Comparison of ENCODE assay signal across 9 cellular contexts in the genomic region with DNA sequence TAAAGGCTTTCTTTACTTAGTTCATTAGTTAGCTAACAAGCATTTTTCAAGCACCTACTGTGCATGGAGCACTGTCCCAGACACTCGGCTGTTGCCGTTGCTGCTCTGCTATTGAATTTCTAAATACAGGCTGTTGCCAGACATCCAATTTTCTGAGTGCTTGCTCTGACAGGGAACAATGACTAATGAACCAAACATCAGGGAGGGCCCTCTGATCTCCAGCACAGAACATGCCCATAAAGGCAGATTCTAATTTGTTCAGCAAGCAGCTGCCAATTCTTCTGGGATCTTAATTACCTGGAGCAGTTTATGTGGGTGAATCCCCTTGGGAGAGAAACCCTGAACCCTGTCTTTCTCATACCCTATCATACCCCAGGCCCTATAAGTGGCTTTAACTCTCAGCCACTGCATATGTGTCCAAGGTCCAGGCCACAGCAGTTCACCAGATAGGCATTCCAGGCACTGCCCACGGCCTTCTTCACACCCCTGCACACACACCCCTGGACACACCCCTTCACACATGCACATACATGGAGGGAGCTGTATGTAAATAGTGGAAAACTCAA. TPM values are rescaled to one million over a fixed set of nuclear protein-coding genes. Genes with fewer than 3 reads are reported as not detected.
A peak's percentile ranks its signal among the peaks of the same experiment; 100 is the strongest.
DNase-seq lines count a peak whose midpoint lies in the region; ATAC-seq and FAIRE-seq lines count a peak whose summit lies in the region.
"Had no signal": no experiment of that assay in that cellular context is flagged by ENCODE, and none has a peak within 500 bp of the region (broad histone marks: within the 10 kb centered on the region; RNA-seq: fewer than 3 reads in every experiment).

No MANE protein-coding gene starts in this region.

- peaks cover 42% of the 10 kb centered on the region for H3K4me1 ChIP-seq in stomach smooth muscle (ENCODE audit: control insufficient read depth, insufficient read depth, low read length)
- peaks cover 13% of the 10 kb centered on the region for H3K4me1 ChIP-seq in CD4-positive, alpha-beta memory T cell (ENCODE audit: insufficient read depth, low read length)

- no peaks in the 10 kb centered on the region for H3K36me3 Mint-ChIP-seq in CD4-positive, alpha-beta memory T cell

- H3K9me3 ChIP-seq in stomach smooth muscle (ENCODE audit: control insufficient read depth in 2 of 2, low read length in 2 of 2), result no peaks in the 10 kb centered on the region
- no peaks in the 10 kb centered on the region for H3K9me3 ChIP-seq in CD4-positive, alpha-beta memory T cell (ENCODE audit: control insufficient read depth in 1 of 2, low read length in 2 of 2)

- intact Hi-C loops in left cardiac atrium (cut with DNase I), result no loop called here
- intact Hi-C loops in CD4-positive, alpha-beta memory T cell (cut with micrococcal nuclease), result no loop called here

- no peak overlapping the region for H3K4me3 Mint-ChIP-seq in CD4-positive, alpha-beta memory T cell
- H3K4me3 Mint-ChIP-seq: activated CD4-positive, alpha-beta T cell treated with anti-CD3 and anti-CD28 coated beads for 36 hours had no signal

- CTCF ChIA-PET in CD4-positive, alpha-beta memory T cell (lab: Charles Lee; ENCODE audit: partially characterized antibody), result no interaction called here

- peak overlapping the region; percentile 67 for H3K27ac ChIP-seq in stomach smooth muscle (ENCODE audit: low read length)
- no peak overlapping the region for H3K27ac ChIP-seq in CD4-positive, alpha-beta memory T cell (ENCODE audit: low read depth, low read length)

- no peaks in the 10 kb centered on the region for H3K36me3 ChIP-seq in stomach smooth muscle (ENCODE audit: control insufficient read depth in 2 of 2, insufficient read depth in 2 of 2, low read length in 2 of 2)
- no peaks in the 10 kb centered on the region for H3K36me3 ChIP-seq in CD4-positive, alpha-beta memory T cell (ENCODE audit: insufficient read depth, low read length)

- H3K4me3 ChIP-seq in stomach smooth muscle (ENCODE audit: low read length in 2 of 2), result peak overlapping the region in 1 of 2 donors; percentile 29
- H3K4me3 ChIP-seq in CD4-positive, alpha-beta memory T cell (ENCODE audit: low read length in 2 of 2), result no peak overlapping the region

- H3K9me3 Mint-ChIP-seq in CD4-positive, alpha-beta memory T cell, result peaks cover 0 to under 1% (median 0%) of the 10 kb centered on the region in 8 donors

- peak; percentile 14 for DNase-seq in HTR-8/SVneo (ENCODE audit: insufficient read length, low spot score)
- peak; percentile 5 for DNase-seq in RCC 7860 (ENCODE audit: low spot score)
- DNase-seq in left cardiac atrium, result no peak
- no peak for DNase-seq in stimulated activated CD4-positive, alpha-beta T cell treated with anti-CD3 and anti-CD28 coated beads, Interleukin-15, amount 100 ng/mL, for 24 hours
- no peak for DNase-seq in CD4-positive, alpha-beta memory T cell
- no peak for DNase-seq in foreskin melanocyte
- DNase-seq: activated CD4-positive, alpha-beta T cell treated with anti-CD3 and anti-CD28 coated beads for 36 hours had no signal

- POLR2A ChIA-PET in CD4-positive, alpha-beta memory T cell (lab: Charles Lee; ENCODE audit: partially characterized antibody), result interaction anchor here (0.8 kb wide), 1 partner anchor 61 kb away, joined by 3 read pairs; no protein-coding TSS in a partner anchor

- no peak overlapping the region for H3K9ac ChIP-seq in stomach smooth muscle (ENCODE audit: low read length in 2 of 2)

- peaks cover 0 to 20% of the 10 kb centered on the region in 2 donors for H3K27me3 ChIP-seq in stomach smooth muscle (ENCODE audit: control insufficient read depth in 1 of 2, insufficient read depth in 2 of 2, low read length in 2 of 2)
- no peaks in the 10 kb centered on the region for H3K27me3 ChIP-seq in CD4-positive, alpha-beta memory T cell (ENCODE audit: insufficient read depth, low read length)

- peaks cover 1 to 10% (median 6%) of the 10 kb centered on the region in 4 donors for H3K4me1 Mint-ChIP-seq in CD4-positive, alpha-beta memory T cell

- no peaks in the 10 kb centered on the region for H3K27me3 Mint-ChIP-seq in CD4-positive, alpha-beta memory T cell
- H3K27me3 Mint-ChIP-seq: activated CD4-positive, alpha-beta T cell treated with anti-CD3 and anti-CD28 coated beads for 36 hours had no signal

- H3K27ac Mint-ChIP-seq in CD4-positive, alpha-beta memory T cell, result peak overlapping the region in 1 of 7 donors; percentile 66
- H3K27ac Mint-ChIP-seq: activated CD4-positive, alpha-beta T cell treated with anti-CD3 and anti-CD28 coated beads for 36 hours had no signal

- FAIRE-seq in HTR-8/SVneo (lab: Jason Lieb, UNC) (no peak), RCC 7860 (lab: Jason Lieb, UNC) (no peak)

- ATAC-seq in left cardiac atrium (peak; percentile 70 to 91), HG03457 (IDR thresholded peaks at IDR 0.05; ENCODE audit: unreplicated experiment) (no peak)
- ATAC-seq: activated CD4-positive, alpha-beta T cell treated with anti-CD3 and anti-CD28 coated beads for 36 hours had no signal

RNA-seq across cellular contexts. Expression of a gene that starts 27.9 kb away (rescaled TPM):
- 100 to 1,000 TPM in 1 of 2 donors, 10 to 100 TPM in 1; 56.2 to 119 TPM for total RNA-seq in left cardiac atrium
- 100 to 1,000 TPM; 195 to 202 TPM for total RNA-seq in CD4-positive, alpha-beta memory T cell
- polyA plus RNA-seq in CD4-positive, alpha-beta memory T cell, result 1,000 to 10,000 TPM in 1 of 2 donors, 100 to 1,000 TPM in 1; 760 to 1,424 TPM

RNA-seq across cellular contexts. Expression of a gene that starts 29.9 kb away (rescaled TPM):
- not detected for total RNA-seq in left cardiac atrium
- not detected for total RNA-seq in CD4-positive, alpha-beta memory T cell
- polyA plus RNA-seq in CD4-positive, alpha-beta memory T cell, result not detected
- total RNA-seq: activated CD4-positive, alpha-beta T cell treated with anti-CD3 and anti-CD28 coated beads for 36 hours had no signal

Comparison
In these comparisons a context has a peak if more than half of its experiments do, and no peak if none do; other contexts are left out.
1. DNase-seq: peak in HTR-8/SVneo (single experiment) and RCC 7860 (single experiment); none in left cardiac atrium (single experiment), stimulated activated CD4-positive, alpha-beta T cell treated with anti-CD3 and anti-CD28 coated beads, Interleukin-15, amount 100 ng/mL, for 24 hours (single experiment), CD4-positive, alpha-beta memory T cell (0 of 5) and foreskin melanocyte (single experiment).